1 cellular context compared by ENCODE assay signal in the genomic region with DNA sequence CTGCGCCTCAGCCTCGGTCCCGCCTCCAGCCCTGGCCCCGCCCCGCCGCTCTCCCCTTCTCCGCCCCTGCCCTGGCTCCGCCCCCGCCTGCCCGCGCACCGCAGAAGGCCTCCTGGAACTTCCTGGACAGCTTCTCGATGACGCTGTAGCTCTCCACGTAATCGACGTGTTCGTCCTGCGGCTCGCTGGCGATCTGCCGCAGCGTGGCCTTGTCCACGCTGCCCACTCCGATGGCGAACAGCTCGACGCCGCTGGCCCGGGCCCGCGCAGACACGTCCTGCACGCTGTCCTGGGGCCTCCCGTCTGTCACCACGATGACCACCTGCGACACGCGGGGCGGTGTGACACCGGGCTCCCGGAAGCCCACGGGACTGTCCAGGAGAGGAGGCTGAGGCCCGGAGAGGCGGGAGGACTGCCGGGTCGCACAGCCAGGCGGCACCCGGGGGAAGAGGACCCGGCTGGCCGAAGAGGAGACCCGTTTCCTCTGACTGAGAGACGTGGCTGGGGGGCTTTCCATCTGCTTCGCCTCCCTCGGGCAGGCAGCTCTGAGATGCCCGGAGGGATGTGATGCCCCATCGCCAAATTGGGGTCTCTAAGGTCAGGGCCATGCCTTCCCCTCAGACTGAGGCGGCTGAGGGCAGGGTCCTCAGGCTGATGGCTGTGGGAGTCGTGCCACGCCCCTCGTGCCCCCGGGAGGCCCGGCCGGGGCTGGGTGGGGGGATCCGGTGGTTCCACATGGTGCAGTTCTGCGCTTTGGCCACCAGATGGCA.
TF ChIP-seq lines count a peak whose summit lies in the region.

No MANE protein-coding gene starts in this region.

TF ChIP-seq in K562, 482 proteins besides CTCF, POLR2A, EP300 and RAD21 (continued from another document and continues in another):
- TF ChIP-seq, protein P1, sequence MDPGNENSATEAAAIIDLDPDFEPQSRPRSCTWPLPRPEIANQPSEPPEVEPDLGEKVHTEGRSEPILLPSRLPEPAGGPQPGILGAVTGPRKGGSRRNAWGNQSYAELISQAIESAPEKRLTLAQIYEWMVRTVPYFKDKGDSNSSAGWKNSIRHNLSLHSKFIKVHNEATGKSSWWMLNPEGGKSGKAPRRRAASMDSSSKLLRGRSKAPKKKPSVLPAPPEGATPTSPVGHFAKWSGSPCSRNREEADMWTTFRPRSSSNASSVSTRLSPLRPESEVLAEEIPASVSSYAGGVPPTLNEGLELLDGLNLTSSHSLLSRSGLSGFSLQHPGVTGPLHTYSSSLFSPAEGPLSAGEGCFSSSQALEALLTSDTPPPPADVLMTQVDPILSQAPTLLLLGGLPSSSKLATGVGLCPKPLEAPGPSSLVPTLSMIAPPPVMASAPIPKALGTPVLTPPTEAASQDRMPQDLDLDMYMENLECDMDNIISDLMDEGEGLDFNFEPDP (CRISPR knock-in tag; IDR thresholded peaks at IDR 0.05), result peak; percentile 68; the same call in 1 of the 2 replicates
- TF ChIP-seq EHMT2 (IDR thresholded peaks at IDR 0.05), result no peak
- no peak for TF ChIP-seq ZNF347 (CRISPR knock-in tag; IDR thresholded peaks at IDR 0.05; ENCODE audit: low read depth)
- no peak for TF ChIP-seq RBM17 (IDR thresholded peaks at IDR 0.05; ENCODE audit: borderline replicate concordance, low read depth, low read length)
- 0 out of 4 replicates have a peak, but pooled peaks of 1 of the 2 experiments have one; percentile 38 for TF ChIP-seq SRF (CRISPR knock-in tag; IDR thresholded peaks at IDR 0.05)
- peak in 1 of 2 experiments; percentile 65; a peak in 1 of 3 replicates for TF ChIP-seq CBX3 (IDR thresholded peaks at IDR 0.05; ENCODE audit: borderline replicate concordance in 1 of 2, low read length in 2 of 2)
- no peak for TF ChIP-seq ZFP36 (IDR thresholded peaks at IDR 0.05; ENCODE audit: low read depth, low read length, partially characterized antibody)
- TF ChIP-seq MAFF (IDR thresholded peaks at IDR 0.05; ENCODE audit: low read length), result no peak
- TF ChIP-seq LCOR (CRISPR knock-in tag; IDR thresholded peaks at IDR 0.05), result peak; percentile 96
- TF ChIP-seq FOXA1 (IDR thresholded peaks at IDR 0.05; ENCODE audit: borderline replicate concordance), result no peak
- no peak; the same call in 1 of the 2 replicates for TF ChIP-seq ZBTB34 (CRISPR knock-in tag; IDR thresholded peaks at IDR 0.05)
- TF ChIP-seq FOXK2 (conservative IDR thresholded peaks at IDR 0.05 in 1 of 2, IDR thresholded peaks at IDR 0.05 in 1 of 2; ENCODE audit: low read depth in 2 of 2), result peak; percentile 46 to 48; a peak in 1 of 4 replicates
- TF ChIP-seq CHCHD3 (CRISPR knock-in tag; IDR thresholded peaks at IDR 0.05), result no peak
- peak in 1 of 2 experiments; percentile 78; a peak in 1 of 4 replicates for TF ChIP-seq KDM4B (IDR thresholded peaks at IDR 0.05; ENCODE audit: borderline replicate concordance in 2 of 2, low read depth in 1 of 2)
- TF ChIP-seq NFIX (CRISPR knock-in tag; IDR thresholded peaks at IDR 0.05; ENCODE audit: low read depth), result peak; percentile 21; the same call in 1 of the 2 replicates
- peak; percentile 92; the same call in 1 of the 2 replicates for TF ChIP-seq PATZ1 (CRISPR knock-in tag; IDR thresholded peaks at IDR 0.05; ENCODE audit: borderline replicate concordance)
- TF ChIP-seq RFX7 (CRISPR knock-in tag; IDR thresholded peaks at IDR 0.05), result peak; percentile 81
- no peak for TF ChIP-seq BRD9 (IDR thresholded peaks at IDR 0.05; ENCODE audit: low read depth, partially characterized antibody)
- no peak for TF ChIP-seq GTF2B (IDR thresholded peaks at IDR 0.05; ENCODE audit: extremely low read depth, insufficient read length)
- TF ChIP-seq CEBPG (CRISPR knock-in tag; IDR thresholded peaks at IDR 0.05), result peak; percentile 54
- TF ChIP-seq CEBPG (tag; conservative IDR thresholded peaks at IDR 0.05 in 1 of 2, IDR thresholded peaks at IDR 0.05 in 1 of 2), result no peak; a peak in 1 of 4 replicates
- TF ChIP-seq MBD1 (CRISPR knock-in tag; IDR thresholded peaks at IDR 0.05), result no peak
- no peak for TF ChIP-seq POU5F1 (IDR thresholded peaks at IDR 0.05; ENCODE audit: borderline replicate concordance, low read depth, low read length, partially characterized antibody)
- TF ChIP-seq, protein P2, sequence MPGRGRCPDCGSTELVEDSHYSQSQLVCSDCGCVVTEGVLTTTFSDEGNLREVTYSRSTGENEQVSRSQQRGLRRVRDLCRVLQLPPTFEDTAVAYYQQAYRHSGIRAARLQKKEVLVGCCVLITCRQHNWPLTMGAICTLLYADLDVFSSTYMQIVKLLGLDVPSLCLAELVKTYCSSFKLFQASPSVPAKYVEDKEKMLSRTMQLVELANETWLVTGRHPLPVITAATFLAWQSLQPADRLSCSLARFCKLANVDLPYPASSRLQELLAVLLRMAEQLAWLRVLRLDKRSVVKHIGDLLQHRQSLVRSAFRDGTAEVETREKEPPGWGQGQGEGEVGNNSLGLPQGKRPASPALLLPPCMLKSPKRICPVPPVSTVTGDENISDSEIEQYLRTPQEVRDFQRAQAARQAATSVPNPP (IDR thresholded peaks at IDR 0.05; ENCODE audit: borderline replicate concordance, insufficient read depth, insufficient read length), result no peak
- TF ChIP-seq SIN3B (IDR thresholded peaks at IDR 0.05; ENCODE audit: low read depth), result peak; percentile 30; the same call in 1 of the 2 replicates
- TF ChIP-seq PURB (CRISPR knock-in tag; IDR thresholded peaks at IDR 0.05; ENCODE audit: low read depth), result no peak
- TF ChIP-seq HNRNPUL1 (IDR thresholded peaks at IDR 0.05; ENCODE audit: low read length), result no peak
- no peak for TF ChIP-seq ZBTB8A (IDR thresholded peaks at IDR 0.05; ENCODE audit: partially characterized antibody)
- peak in 1 of 2 experiments; percentile 58; a peak in 1 of 4 replicates for TF ChIP-seq TRIM24 (IDR thresholded peaks at IDR 0.05)
- TF ChIP-seq MCM5 (IDR thresholded peaks at IDR 0.05; ENCODE audit: low read depth), result no peak
- peak; percentile 96; the same call in 1 of the 2 replicates for TF ChIP-seq SRSF3 (IDR thresholded peaks at IDR 0.05; ENCODE audit: insufficient read depth, low read length)
- peak; percentile 95 for TF ChIP-seq EGR1 (conservative IDR thresholded peaks at IDR 0.05)
- TF ChIP-seq ZSCAN29 (IDR thresholded peaks at IDR 0.05), result peak; percentile 49; the same call in 1 of the 2 replicates
- TF ChIP-seq ZNF717 (CRISPR knock-in tag; IDR thresholded peaks at IDR 0.05), result no peak
- TF ChIP-seq ZEB2 (IDR thresholded peaks at IDR 0.05), result no peak
- TF ChIP-seq NONO (IDR thresholded peaks at IDR 0.05; ENCODE audit: low read depth in 2 of 2, low read length in 1 of 2), result peak in 1 of 2 experiments; percentile 69; a peak in 1 of 4 replicates
- TF ChIP-seq POLR2H (tag; IDR thresholded peaks at IDR 0.05; ENCODE audit: low read depth), result peak; percentile 83
- TF ChIP-seq, protein P3, sequence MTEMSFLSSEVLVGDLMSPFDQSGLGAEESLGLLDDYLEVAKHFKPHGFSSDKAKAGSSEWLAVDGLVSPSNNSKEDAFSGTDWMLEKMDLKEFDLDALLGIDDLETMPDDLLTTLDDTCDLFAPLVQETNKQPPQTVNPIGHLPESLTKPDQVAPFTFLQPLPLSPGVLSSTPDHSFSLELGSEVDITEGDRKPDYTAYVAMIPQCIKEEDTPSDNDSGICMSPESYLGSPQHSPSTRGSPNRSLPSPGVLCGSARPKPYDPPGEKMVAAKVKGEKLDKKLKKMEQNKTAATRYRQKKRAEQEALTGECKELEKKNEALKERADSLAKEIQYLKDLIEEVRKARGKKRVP (CRISPR knock-in tag; IDR thresholded peaks at IDR 0.05), result peak; percentile 53; the same call in 1 of the 2 replicates
- TF ChIP-seq ADNP (tag; IDR thresholded peaks at IDR 0.05), result no peak
- TF ChIP-seq, protein P4, sequence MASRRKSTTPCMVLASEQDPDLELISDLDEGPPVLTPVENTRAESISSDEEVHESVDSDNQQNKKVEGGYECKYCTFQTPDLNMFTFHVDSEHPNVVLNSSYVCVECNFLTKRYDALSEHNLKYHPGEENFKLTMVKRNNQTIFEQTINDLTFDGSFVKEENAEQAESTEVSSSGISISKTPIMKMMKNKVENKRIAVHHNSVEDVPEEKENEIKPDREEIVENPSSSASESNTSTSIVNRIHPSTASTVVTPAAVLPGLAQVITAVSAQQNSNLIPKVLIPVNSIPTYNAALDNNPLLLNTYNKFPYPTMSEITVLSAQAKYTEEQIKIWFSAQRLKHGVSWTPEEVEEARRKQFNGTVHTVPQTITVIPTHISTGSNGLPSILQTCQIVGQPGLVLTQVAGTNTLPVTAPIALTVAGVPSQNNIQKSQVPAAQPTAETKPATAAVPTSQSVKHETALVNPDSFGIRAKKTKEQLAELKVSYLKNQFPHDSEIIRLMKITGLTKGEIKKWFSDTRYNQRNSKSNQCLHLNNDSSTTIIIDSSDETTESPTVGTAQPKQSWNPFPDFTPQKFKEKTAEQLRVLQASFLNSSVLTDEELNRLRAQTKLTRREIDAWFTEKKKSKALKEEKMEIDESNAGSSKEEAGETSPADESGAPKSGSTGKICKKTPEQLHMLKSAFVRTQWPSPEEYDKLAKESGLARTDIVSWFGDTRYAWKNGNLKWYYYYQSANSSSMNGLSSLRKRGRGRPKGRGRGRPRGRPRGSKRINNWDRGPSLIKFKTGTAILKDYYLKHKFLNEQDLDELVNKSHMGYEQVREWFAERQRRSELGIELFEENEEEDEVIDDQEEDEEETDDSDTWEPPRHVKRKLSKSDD (conservative IDR thresholded peaks at IDR 0.05; ENCODE audit: low read length), result no peak
- TF ChIP-seq BRD4 (IDR thresholded peaks at IDR 0.05), result peak; percentile 98
- TF ChIP-seq ARID3A (IDR thresholded peaks at IDR 0.05; ENCODE audit: borderline replicate concordance, low read depth, low read length), result no peak
- TF ChIP-seq PCBP2 (IDR thresholded peaks at IDR 0.05; ENCODE audit: low read depth, low read length, poor library complexity, severe bottlenecking), result no peak
- no peak for TF ChIP-seq U2AF1 (optimal IDR thresholded peaks at IDR 0.05; ENCODE audit: low read depth, low read length)
- no peak for TF ChIP-seq NR2F6 (CRISPR knock-in tag; IDR thresholded peaks at IDR 0.05)
- TF ChIP-seq CREB5 (CRISPR knock-in tag; IDR thresholded peaks at IDR 0.05), result peak; percentile 84
- peak; percentile 91 to 93 for TF ChIP-seq TEAD1 (CRISPR knock-in tag; IDR thresholded peaks at IDR 0.05)
